In the genomic region with DNA sequence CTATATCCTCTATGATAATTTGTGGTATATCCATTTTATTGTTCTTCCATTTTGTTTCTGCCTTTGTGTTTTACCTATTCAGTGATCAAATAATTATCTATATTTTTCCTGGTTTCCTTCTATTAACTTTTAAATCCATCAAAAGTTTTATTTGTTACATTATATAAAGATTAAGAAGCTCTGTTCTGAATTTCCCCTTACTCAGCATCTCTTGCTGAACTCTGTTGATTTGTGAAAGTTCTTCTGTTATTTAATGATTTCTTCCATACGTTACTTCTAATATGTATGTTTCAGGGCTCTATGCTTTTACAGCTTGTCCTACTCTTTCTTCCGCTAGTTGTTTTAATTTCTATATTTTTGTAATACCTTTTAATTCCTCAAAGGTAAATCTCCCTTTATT, we compare ENCODE assay signal across 28 cellular contexts.
"Had no signal": no experiment of that assay in that cellular context is flagged by ENCODE, and none has a peak within 500 bp of the region (broad histone marks: within the 10 kb centered on the region; RNA-seq: fewer than 3 reads in every experiment).

No MANE protein-coding gene starts in this region.

- H3K9me3 Mint-ChIP-seq: immature natural killer cell; stimulated activated effector memory CD8-positive, alpha-beta T cell treated with anti-CD3 and anti-CD28 coated beads, Interleukin-12 subunit alpha, Interleukin-12 subunit beta, amount 100 ng/mL, for 72 hours; type B pancreatic cell had no signal

- H3K27me3 ChIP-seq: pancreas, sigmoid colon, spleen, suprapubic skin, tibial artery, vagina had no signal

- H3K27ac Mint-ChIP-seq: immature natural killer cell; naive thymus-derived CD4-positive, alpha-beta T cell; natural killer cell treated with Interleukin-12 subunit alpha and Interleukin-12 subunit beta and Interleukin-15 and Interleukin-18, amount 100 ng/mL, for 72 hours; stimulated activated effector memory CD8-positive, alpha-beta T cell treated with anti-CD3 and anti-CD28 coated beads, Interleukin-12 subunit alpha, Interleukin-12 subunit beta, amount 100 ng/mL, for 72 hours; stimulated activated naive CD8-positive, alpha-beta T cell treated with anti-CD3 and anti-CD28 coated beads, Interleukin-15, Interleukin-2, amounts not matched to agents 100 ng/mL and 50 ng/mL, for 24 hours; type B pancreatic cell had no signal

- H3K4me1 ChIP-seq: left ventricle myocardium inferior, pancreas, prostate gland, sigmoid colon, spleen, suprapubic skin, tibial artery, vagina had no signal

- H3K9me3 ChIP-seq: left ventricle myocardium inferior, mucosa of descending colon, pancreas, prostate gland, sigmoid colon, spleen, suprapubic skin, thoracic aorta, tibial artery, vagina had no signal

- H3K4me3 ChIP-seq: left ventricle myocardium inferior, lung, mucosa of descending colon, pancreas, prostate gland, sigmoid colon, spleen, suprapubic skin, thoracic aorta, tibial artery, vagina had no signal

- H3K4me3 Mint-ChIP-seq: immature natural killer cell; naive thymus-derived CD4-positive, alpha-beta T cell; natural killer cell treated with Interleukin-12 subunit alpha and Interleukin-12 subunit beta and Interleukin-15 and Interleukin-18, amount 100 ng/mL, for 72 hours; stimulated activated effector memory CD8-positive, alpha-beta T cell treated with anti-CD3 and anti-CD28 coated beads, Interleukin-12 subunit alpha, Interleukin-12 subunit beta, amount 100 ng/mL, for 72 hours; stimulated activated naive CD8-positive, alpha-beta T cell treated with anti-CD3 and anti-CD28 coated beads, Interleukin-15, Interleukin-2, amounts not matched to agents 100 ng/mL and 50 ng/mL, for 24 hours; type B pancreatic cell had no signal

- H3K4me1 Mint-ChIP-seq: immature natural killer cell; naive thymus-derived CD4-positive, alpha-beta T cell; stimulated activated effector memory CD8-positive, alpha-beta T cell treated with anti-CD3 and anti-CD28 coated beads, Interleukin-12 subunit alpha, Interleukin-12 subunit beta, amount 100 ng/mL, for 72 hours had no signal

- DNase-seq: hypothalamus; immature natural killer cell; left ventricle myocardium inferior; mesendoderm; midbrain; mucosa of descending colon; naive thymus-derived CD4-positive, alpha-beta T cell; nucleus accumbens; pancreas; posterior cingulate gyrus; retina; right cardiac atrium; sigmoid colon; small intestine; spleen; stimulated activated CD4-positive, alpha-beta T cell treated with anti-CD3 and anti-CD28 coated beads, Interleukin-4, amount 100 ng/mL, for 24 hours; stimulated activated naive CD4-positive, alpha-beta T cell; tibial artery had no signal

- ATAC-seq: mucosa of descending colon; naive thymus-derived CD4-positive, alpha-beta T cell; natural killer cell treated with Interleukin-12 subunit alpha and Interleukin-12 subunit beta and Interleukin-15 and Interleukin-18, amount 100 ng/mL, for 72 hours; pancreas; right cardiac atrium; stimulated activated effector memory CD8-positive, alpha-beta T cell treated with anti-CD3 and anti-CD28 coated beads, Interleukin-12 subunit alpha, Interleukin-12 subunit beta, amount 100 ng/mL, for 72 hours had no signal

- H3K27me3 Mint-ChIP-seq: type B pancreatic cell had no signal

- H3K36me3 Mint-ChIP-seq: immature natural killer cell; naive thymus-derived CD4-positive, alpha-beta T cell; natural killer cell treated with Interleukin-12 subunit alpha and Interleukin-12 subunit beta and Interleukin-15 and Interleukin-18, amount 100 ng/mL, for 72 hours; stimulated activated effector memory CD8-positive, alpha-beta T cell treated with anti-CD3 and anti-CD28 coated beads, Interleukin-12 subunit alpha, Interleukin-12 subunit beta, amount 100 ng/mL, for 72 hours had no signal

- H3K36me3 ChIP-seq: left ventricle myocardium inferior, pancreas, prostate gland, sigmoid colon, spleen, suprapubic skin, thoracic aorta, tibial artery, vagina had no signal

- H3K27ac ChIP-seq: left ventricle myocardium inferior, pancreas, prostate gland, sigmoid colon, spleen, suprapubic skin, thoracic aorta, tibial artery, vagina had no signal

- FAIRE-seq: islet of Langerhans, pancreas, small intestine had no signal
